8 cellular contexts compared by ENCODE assay signal in the genomic region with DNA sequence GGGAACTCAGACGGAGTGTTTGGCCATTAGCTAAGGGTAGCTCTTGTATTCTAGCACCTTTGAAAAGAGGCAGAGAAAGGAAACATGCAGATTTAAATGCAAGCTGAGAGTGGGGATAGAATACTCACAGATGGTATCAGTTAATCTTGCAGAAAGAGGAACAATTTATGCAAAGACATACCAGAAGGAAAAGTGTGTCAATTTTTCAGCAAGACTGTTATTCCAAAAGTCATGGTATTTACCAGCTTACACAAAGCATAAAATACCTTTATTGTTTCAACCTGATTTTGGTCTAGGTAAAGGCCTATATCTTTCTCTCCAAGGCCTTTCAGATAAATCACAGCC. TPM values are rescaled to one million over a fixed set of nuclear protein-coding genes. Genes with fewer than 3 reads are reported as not detected.
DNase-seq lines count a peak whose midpoint lies in the region; ATAC-seq and TF ChIP-seq lines count a peak whose summit lies in the region.

No MANE protein-coding gene starts in this region.

- H3K79me1 ChIP-seq in mesenchymal stem cell (replicated peaks; ENCODE audit: low read length, poor library complexity, severe bottlenecking): no peaks in the 10 kb centered on the region

- no peak overlapping the region for H3K4ac ChIP-seq in mesenchymal stem cell (ENCODE audit: low read depth in 1 of 2, low read length in 2 of 2)

- no peak overlapping the region for H2BK12ac ChIP-seq in mesenchymal stem cell (ENCODE audit: low read length in 2 of 2)

- 0% methylated on average over 1 of the region's 1 CpG for WGBS in mesenchymal stem cell

- TF ChIP-seq CTCF in cardiac muscle cell (IDR thresholded peaks at IDR 0.05; ENCODE audit: low read depth, low read length): no peak
- TF ChIP-seq CTCF in astrocyte of the cerebellum (IDR thresholded peaks at IDR 0.05; ENCODE audit: low read depth, low read length, missing control alignments): no peak
- no peak for TF ChIP-seq CTCF in upper lobe of right lung (IDR thresholded peaks at IDR 0.05)

- H3K9me3 ChIP-seq in cardiac muscle cell (ENCODE audit: low read depth) (no peaks in the 10 kb centered on the region), mesenchymal stem cell (ENCODE audit: control insufficient read depth, low read length) (no peaks in the 10 kb centered on the region), upper lobe of right lung (no peaks in the 10 kb centered on the region)

- no peak overlapping the region for H4K91ac ChIP-seq in mesenchymal stem cell (ENCODE audit: low read length)

- peak overlapping the region; percentile 4 for H3K9ac ChIP-seq in mesenchymal stem cell (ENCODE audit: low read length)

- no peak overlapping the region for H4K8ac ChIP-seq in mesenchymal stem cell (ENCODE audit: low read length)

- H2BK15ac ChIP-seq in mesenchymal stem cell (ENCODE audit: low read depth, poor library complexity, severe bottlenecking): no peak overlapping the region

- H3K14ac ChIP-seq in mesenchymal stem cell (ENCODE audit: low read length in 2 of 2): no peak overlapping the region

- H2AFZ ChIP-seq in mesenchymal stem cell (ENCODE audit: low read depth, low read length): no peak overlapping the region

- H2BK5ac ChIP-seq in mesenchymal stem cell (ENCODE audit: low read depth, low read length, poor library complexity, severe bottlenecking): no peak overlapping the region

- H3K4me1 ChIP-seq in cardiac muscle cell (ENCODE audit: low read depth): peaks cover 6% of the 10 kb centered on the region
- H3K4me1 ChIP-seq in mesenchymal stem cell (ENCODE audit: control insufficient read depth, insufficient read depth, low read depth, low read length): peaks cover 2% of the 10 kb centered on the region
- H3K4me1 ChIP-seq in upper lobe of right lung: peaks cover 7% of the 10 kb centered on the region

- ATAC-seq in Right ventricle myocardium superior (ENCODE audit: poor library complexity): no peak
- ATAC-seq in upper lobe of right lung: no peak
- ATAC-seq in HG02981 (IDR thresholded peaks at IDR 0.05; ENCODE audit: unreplicated experiment): no peak

- intact Hi-C loops in Right ventricle myocardium superior (cut with DNase I): no loop called here
- intact Hi-C loops in upper lobe of right lung (cut with DNase I): no loop called here

- H3K27me3 ChIP-seq in cardiac muscle cell (no peaks in the 10 kb centered on the region), mesenchymal stem cell (ENCODE audit: control insufficient read depth in 1 of 2, insufficient read depth in 1 of 2, low read length in 2 of 2) (no peaks in the 10 kb centered on the region), upper lobe of right lung (no peaks in the 10 kb centered on the region)

- peak overlapping the region; percentile 90 for H3K27ac ChIP-seq in cardiac muscle cell
- no peak overlapping the region for H3K27ac ChIP-seq in mesenchymal stem cell (ENCODE audit: low read length, poor library complexity, severe bottlenecking)
- peak overlapping the region; percentile 81 for H3K27ac ChIP-seq in upper lobe of right lung

- in situ Hi-C loops in astrocyte of the cerebellum (cut with HindIII; ENCODE audit: low sequenced_read_pairs): no loop called here

- H3K4me3 ChIP-seq in cardiac muscle cell (peak overlapping the region; percentile 64), astrocyte of the cerebellum (ENCODE audit: low read depth, low read length) (peak overlapping the region; percentile 66), mesenchymal stem cell (ENCODE audit: insufficient read depth in 1 of 2, low read depth in 1 of 2, low read length in 2 of 2) (peak overlapping the region in 1 of 2 experiments; percentile 88), upper lobe of right lung (peak overlapping the region; percentile 74)

- H3K18ac ChIP-seq in mesenchymal stem cell (ENCODE audit: low read depth in 1 of 2, low read length in 2 of 2): no peak overlapping the region

- H2AK5ac ChIP-seq in mesenchymal stem cell (ENCODE audit: low read length, severe bottlenecking): no peak overlapping the region

- H3K36me3 ChIP-seq in cardiac muscle cell (no peaks in the 10 kb centered on the region), mesenchymal stem cell (ENCODE audit: control insufficient read depth in 1 of 2, insufficient read depth in 2 of 2, low read depth in 1 of 2, low read length in 2 of 2) (no peaks in the 10 kb centered on the region), upper lobe of right lung (no peaks in the 10 kb centered on the region)

- H2BK120ac ChIP-seq in mesenchymal stem cell (ENCODE audit: low read depth, low read length): no peak overlapping the region

- no peak overlapping the region for H3K4me2 ChIP-seq in mesenchymal stem cell (ENCODE audit: low read length, poor library complexity, severe bottlenecking)

- DNase-seq in cardiac muscle cell (ENCODE audit: low read depth in 1 of 2, low spot score in 1 of 2) (no peak), Right ventricle myocardium superior (no peak), astrocyte of the cerebellum (ENCODE audit: low read depth) (no peak), mesenchymal stem cell (no peak), upper lobe of right lung (no peak), NK-92 (lab: John Stamatoyannopoulos, UW; ENCODE audit: unreplicated experiment) (no peak), SIG-M5 treated with dmso at 0.1 percent for 504 hours (lab: John Stamatoyannopoulos, UW; ENCODE audit: unreplicated experiment) (no peak)

- no peak overlapping the region for H3K23ac ChIP-seq in mesenchymal stem cell (ENCODE audit: low read length in 2 of 2)

RNA-seq across cellular contexts. Expression of a gene that starts 0.3 kb away (rescaled TPM):
- total RNA-seq in cardiac muscle cell (4.0 and 6.5 TPM in 2 replicates), Right ventricle myocardium superior (14.4 TPM), upper lobe of right lung (4.3 TPM)
- polyA plus RNA-seq in cardiac muscle cell: 3.8 and 6.4 TPM in 2 replicates
- 1.6 TPM for polyA plus RNA-seq in mesenchymal stem cell (2013, experiment 1 of 2)
- polyA plus RNA-seq in mesenchymal stem cell (2013, experiment 2 of 2): 1.7 TPM
